ENCODE assay signal across 1 cellular context in the genomic region with DNA sequence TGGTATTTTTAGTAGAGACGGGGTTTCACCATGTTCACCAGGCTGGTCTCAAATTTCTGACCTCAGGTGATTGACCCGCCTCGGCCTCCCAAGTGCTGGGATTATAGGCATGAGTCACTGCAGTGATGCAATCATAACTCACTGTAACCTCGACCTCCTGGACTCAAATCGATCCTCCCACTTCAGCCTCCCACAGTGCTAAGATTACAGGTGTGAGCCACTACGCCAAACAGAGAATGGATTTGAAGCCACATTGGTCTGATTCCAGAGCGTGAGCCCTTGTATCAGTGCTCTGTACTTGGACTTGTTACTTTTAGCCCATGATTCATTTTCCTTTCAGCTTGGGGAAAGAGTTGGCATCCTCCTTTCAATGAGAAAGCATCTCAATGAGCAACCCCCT.
A peak's percentile ranks its signal among the peaks of the same experiment; 100 is the strongest.
TF ChIP-seq lines count a peak whose summit lies in the region.

No MANE protein-coding gene starts in this region.

TF ChIP-seq in H1, 55 proteins besides CTCF, POLR2A, EP300 and RAD21:
- TF ChIP-seq, protein P1, sequence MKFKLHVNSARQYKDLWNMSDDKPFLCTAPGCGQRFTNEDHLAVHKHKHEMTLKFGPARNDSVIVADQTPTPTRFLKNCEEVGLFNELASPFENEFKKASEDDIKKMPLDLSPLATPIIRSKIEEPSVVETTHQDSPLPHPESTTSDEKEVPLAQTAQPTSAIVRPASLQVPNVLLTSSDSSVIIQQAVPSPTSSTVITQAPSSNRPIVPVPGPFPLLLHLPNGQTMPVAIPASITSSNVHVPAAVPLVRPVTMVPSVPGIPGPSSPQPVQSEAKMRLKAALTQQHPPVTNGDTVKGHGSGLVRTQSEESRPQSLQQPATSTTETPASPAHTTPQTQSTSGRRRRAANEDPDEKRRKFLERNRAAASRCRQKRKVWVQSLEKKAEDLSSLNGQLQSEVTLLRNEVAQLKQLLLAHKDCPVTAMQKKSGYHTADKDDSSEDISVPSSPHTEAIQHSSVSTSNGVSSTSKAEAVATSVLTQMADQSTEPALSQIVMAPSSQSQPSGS (IDR thresholded peaks at IDR 0.05; ENCODE audit: low read length), result no peak
- 0 out of 2 replicates have a peak, but pooled peaks have one; percentile 33 for TF ChIP-seq CEBPB (IDR thresholded peaks at IDR 0.05; ENCODE audit: low read depth, low read length)
TF ChIP-seq in H1: peak in this region for 1.
